Comparison of ENCODE assay signal across 21 cellular contexts in genomic region chr2:215994901-215995300, GRCh38.
"Had no signal": no experiment of that assay in that cellular context is flagged by ENCODE, and none has a peak within 500 bp of the region (broad histone marks: within the 10 kb centered on the region; RNA-seq: fewer than 3 reads in every experiment).

No MANE protein-coding gene starts in this region.

- H3K4me3 Mint-ChIP-seq: activated CD4-positive, alpha-beta memory T cell treated with anti-CD3 and anti-CD28 coated beads, Interleukin-2, amount 10 ng/mL, durations not matched to agents 7 days and 5 days; activated T-cell treated with anti-CD3 and anti-CD28 coated beads, Interleukin-2, amount 50 U/mL, for 72 hours; dendritic cell treated with granulocyte-macrophage colony-stimulating factor and Interleukin-4, amounts not matched to agents 40 ng/mL and 50 ng/mL, for 4 days; effector memory CD8-positive, alpha-beta T cell; immature natural killer cell; stimulated activated naive CD8-positive, alpha-beta T cell treated with anti-CD3 and anti-CD28 coated beads, Interleukin-15, amount 100 ng/mL, for 72 hours had no signal

- H3K27ac ChIP-seq: epithelial cell of prostate, heart left ventricle, pancreas, sigmoid colon, testis, WERI-Rb-1 had no signal

- DNase-seq: activated CD4-positive, alpha-beta memory T cell treated with anti-CD3 and anti-CD28 coated beads, Interleukin-2, amount 10 ng/mL, durations not matched to agents 7 days and 5 days; activated CD4-positive, alpha-beta T cell treated with anti-CD3 and anti-CD28 coated beads for 4 hours; activated gamma-delta T cell; activated T-cell treated with anti-CD3 and anti-CD28 coated beads, Interleukin-2, amount 50 U/mL, for 72 hours; amniotic stem cell; cerebellar nuclear complex; effector memory CD8-positive, alpha-beta T cell; heart left ventricle; immature natural killer cell; midbrain; pancreas; sigmoid colon; stimulated activated CD4-positive, alpha-beta T cell treated with anti-CD3 and anti-CD28 coated beads, Interleukin-1b, Interleukin-23, amount 100 ng/mL, for 48 hours; stimulated activated naive CD8-positive, alpha-beta T cell treated with anti-CD3 and anti-CD28 coated beads, Interleukin-15, amount 100 ng/mL, for 72 hours; T-helper 1 cell; testis; WERI-Rb-1 had no signal

- ATAC-seq: activated naive CD4-positive, alpha-beta T cell treated with anti-CD3 and anti-CD28 coated beads, Interleukin-2, amount 50 U/mL, for 72 hours; activated T-cell treated with anti-CD3 and anti-CD28 coated beads, Interleukin-2, amount 50 U/mL, for 72 hours; effector memory CD8-positive, alpha-beta T cell; heart left ventricle; pancreas; stimulated activated naive CD8-positive, alpha-beta T cell treated with anti-CD3 and anti-CD28 coated beads, Interleukin-15, amount 100 ng/mL, for 72 hours had no signal

- H3K4me1 ChIP-seq: heart left ventricle, pancreas, sigmoid colon had no signal

- H3K36me3 ChIP-seq: pancreas had no signal

- H3K4me3 ChIP-seq: heart left ventricle, pancreas, sigmoid colon, testis had no signal

- H3K27me3 Mint-ChIP-seq: activated CD4-positive, alpha-beta memory T cell treated with anti-CD3 and anti-CD28 coated beads, Interleukin-2, amount 10 ng/mL, durations not matched to agents 7 days and 5 days; dendritic cell treated with granulocyte-macrophage colony-stimulating factor and Interleukin-4, amounts not matched to agents 40 ng/mL and 50 ng/mL, for 4 days; effector memory CD8-positive, alpha-beta T cell; stimulated activated naive CD8-positive, alpha-beta T cell treated with anti-CD3 and anti-CD28 coated beads, Interleukin-15, amount 100 ng/mL, for 72 hours had no signal

- FAIRE-seq: frontal cortex, pancreas had no signal

- H3K27ac Mint-ChIP-seq: activated CD4-positive, alpha-beta memory T cell treated with anti-CD3 and anti-CD28 coated beads, Interleukin-2, amount 10 ng/mL, durations not matched to agents 7 days and 5 days; activated T-cell treated with anti-CD3 and anti-CD28 coated beads, Interleukin-2, amount 50 U/mL, for 72 hours; dendritic cell treated with granulocyte-macrophage colony-stimulating factor and Interleukin-4, amounts not matched to agents 40 ng/mL and 50 ng/mL, for 4 days; immature natural killer cell had no signal

- H3K27me3 ChIP-seq: heart left ventricle, pancreas, sigmoid colon, testis had no signal

- H3K9me3 ChIP-seq: pancreas, testis had no signal
